8 cellular contexts compared by ENCODE assay signal in the genomic region with DNA sequence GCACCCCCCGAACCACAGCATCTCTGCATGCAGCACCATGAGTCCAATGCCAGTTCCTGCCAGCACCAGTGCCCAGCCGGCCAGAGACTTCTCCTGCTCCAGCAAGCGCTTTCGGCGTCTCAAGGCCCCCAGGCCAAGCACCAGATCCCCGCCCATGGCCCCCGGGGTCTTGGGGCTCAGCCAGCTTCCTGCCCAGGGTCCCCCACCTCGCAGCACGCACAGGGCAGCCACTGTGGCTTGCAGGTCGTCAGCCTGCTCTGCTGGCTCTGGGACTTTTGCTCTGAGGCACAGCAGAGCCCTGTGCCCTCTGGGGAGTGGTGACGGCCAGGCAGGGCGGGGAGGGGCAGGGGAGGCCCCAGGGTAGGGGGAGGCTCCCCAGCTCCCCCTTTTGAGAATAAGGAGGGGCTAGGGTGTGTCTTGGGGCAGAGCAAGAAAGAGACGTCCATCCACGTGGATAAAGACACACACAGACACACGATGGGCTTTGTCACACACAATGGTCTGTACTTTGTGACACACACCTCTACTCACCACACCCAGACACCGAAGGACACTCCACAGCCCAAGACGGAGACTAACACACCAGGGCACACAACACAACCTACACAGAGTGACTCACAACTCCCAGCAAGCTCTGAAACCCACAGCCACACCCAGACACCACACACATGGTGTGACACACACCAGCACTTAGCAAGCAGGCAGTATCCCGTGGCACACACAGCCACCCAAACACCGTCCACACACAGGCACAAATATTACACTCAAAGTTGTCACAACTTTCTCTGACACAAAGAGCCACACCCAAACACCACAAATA.
DNase-seq lines count a peak whose midpoint lies in the region; FAIRE-seq lines count a peak whose summit lies in the region.

A gene (minus strand): TSS at position 268 of the 820 bp plus-strand sequence. CDS start 112 bp downstream, at position 156.

- no peak for FAIRE-seq in RCC 7860 (lab: Jason Lieb, UNC)

- peak; percentile 45 for DNase-seq in activated gamma-delta T cell treated with Interleukin-2 at 50 U/mL for 16 hours
- no peak for DNase-seq in activated gamma-delta T cell (lab: John Stamatoyannopoulos, UW)
- DNase-seq in RCC 7860 (ENCODE audit: low spot score): peak; percentile 44
- DNase-seq in activated T-helper 9 cell treated with anti-CD3 and anti-CD28 coated beads, Interleukin-2, amount 50 U/mL, for 16 hours (ENCODE audit: low read depth): peak; percentile 63
- DNase-seq in kidney tubule cell (ENCODE audit: low spot score): peak; percentile 73
- peak in 4 of 6 experiments; percentile 10 to 28 (median 17) for DNase-seq in stimulated activated naive CD4-positive, alpha-beta T cell (lab: John Stamatoyannopoulos, UW)
- no peak for DNase-seq in OCI-M2 (lab: John Stamatoyannopoulos, UW; ENCODE audit: unreplicated experiment)
- no peak for DNase-seq in pons (ENCODE audit: low spot score)

Comparison
In these comparisons a context has a peak if more than half of its experiments do, and no peak if none do; other contexts are left out.
1. DNase-seq: peak in activated gamma-delta T cell treated with Interleukin-2 at 50 U/mL for 16 hours (single experiment), RCC 7860 (single experiment), activated T-helper 9 cell treated with anti-CD3 and anti-CD28 coated beads, Interleukin-2, amount 50 U/mL, for 16 hours (single experiment), kidney tubule cell (single experiment) and stimulated activated naive CD4-positive, alpha-beta T cell (4 of 6); none in activated gamma-delta T cell (single experiment), OCI-M2 (single experiment) and pons (single experiment).